ENCODE assay signal across 30 cellular contexts in genomic region chr4:107757293-107757692, GRCh38.
"Had no signal": no experiment of that assay in that cellular context is flagged by ENCODE, and none has a peak within 500 bp of the region (broad histone marks: within the 10 kb centered on the region; RNA-seq: fewer than 3 reads in every experiment).

No MANE protein-coding gene starts in this region.

- H3K27me3 Mint-ChIP-seq: brain had no signal

- H3K9me3 ChIP-seq: ascending aorta, colonic mucosa, gastrocnemius medialis, spleen, tibial nerve, uterus had no signal

- DNase-seq: activated CD4-positive, alpha-beta memory T cell treated with anti-CD3 and anti-CD28 coated beads for 36 hours; activated CD4-positive, CD25-positive, alpha-beta regulatory T cell treated with anti-CD3 and anti-CD28 coated beads, Interleukin-2, amount 50 U/mL, for 72 hours; activated CD8-positive, alpha-beta memory T cell treated with anti-CD3 and anti-CD28 coated beads, Interleukin-2, amount 50 U/mL, for 4 hours; activated gamma-delta T cell; activated naive CD4-positive, alpha-beta T cell treated with anti-CD3 and anti-CD28 coated beads, Interleukin-2, amount 10 ng/mL, durations not matched to agents 7 days and 5 days; activated naive CD8-positive, alpha-beta T cell treated with anti-CD3 and anti-CD28 coated beads, Interleukin-2, amount 10 ng/mL, durations not matched to agents 7 days and 5 days; activated T-cell treated with anti-CD3 and anti-CD28 coated beads, Interleukin-2, amount 50 U/mL, for 1 hour; cerebellar nuclear complex; colonic mucosa; dorsolateral prefrontal cortex; effector memory CD4-positive, alpha-beta T cell; gastrocnemius medialis; glutamatergic neuron; islet precursor cell; left cardiac atrium; mammary epithelial cell; posterior cingulate gyrus; right cardiac atrium; spleen; stimulated activated naive CD4-positive, alpha-beta T cell treated with Interleukin-2 at 50 U/mL for 16 hours; T1000; uterus had no signal

- H3K4me3 ChIP-seq: ascending aorta, cardiac muscle cell, colonic mucosa, dorsolateral prefrontal cortex, gastrocnemius medialis, hepatocyte, spleen, tibial nerve, uterus had no signal

- H3K36me3 Mint-ChIP-seq: activated CD4-positive, alpha-beta memory T cell treated with anti-CD3 and anti-CD28 coated beads for 36 hours; activated naive CD4-positive, alpha-beta T cell treated with anti-CD3 and anti-CD28 coated beads, Interleukin-2, amount 10 ng/mL, durations not matched to agents 7 days and 5 days; activated naive CD8-positive, alpha-beta T cell treated with anti-CD3 and anti-CD28 coated beads, Interleukin-2, amount 10 ng/mL, durations not matched to agents 7 days and 5 days; brain; naive thymus-derived CD4-positive, alpha-beta T cell had no signal

- H3K4me1 Mint-ChIP-seq: activated CD4-positive, alpha-beta T cell treated with anti-CD3 and anti-CD28 coated beads, Interleukin-2, amount 10 ng/mL, durations not matched to agents 24 days and 14 days; activated naive CD4-positive, alpha-beta T cell treated with anti-CD3 and anti-CD28 coated beads, Interleukin-2, amount 10 ng/mL, durations not matched to agents 7 days and 5 days; activated naive CD8-positive, alpha-beta T cell treated with anti-CD3 and anti-CD28 coated beads, Interleukin-2, amount 10 ng/mL, durations not matched to agents 7 days and 5 days had no signal

- H3K4me1 ChIP-seq: ascending aorta, colonic mucosa, gastrocnemius medialis, uterus had no signal

- H3K27ac Mint-ChIP-seq: activated CD4-positive, alpha-beta memory T cell treated with anti-CD3 and anti-CD28 coated beads for 36 hours; activated CD4-positive, alpha-beta T cell treated with anti-CD3 and anti-CD28 coated beads, Interleukin-2, amount 10 ng/mL, durations not matched to agents 24 days and 14 days; activated naive CD4-positive, alpha-beta T cell treated with anti-CD3 and anti-CD28 coated beads, Interleukin-2, amount 10 ng/mL, durations not matched to agents 7 days and 5 days; activated naive CD8-positive, alpha-beta T cell treated with anti-CD3 and anti-CD28 coated beads, Interleukin-2, amount 10 ng/mL, durations not matched to agents 7 days and 5 days; activated T-helper 1 cell treated with anti-CD3 and anti-CD28 coated beads, Interleukin-12 subunit alpha, Interleukin-12 subunit beta, Interleukin-2, Interleukin-4 antibody, amounts not matched to agents 30 ng/mL and 10 ng/mL and 1 ng/mL, durations not matched to agents 14 hours and 24 hours and 36 hours; brain; naive thymus-derived CD4-positive, alpha-beta T cell had no signal

- H3K27me3 ChIP-seq: ascending aorta, cardiac muscle cell, colonic mucosa, gastrocnemius medialis, hepatocyte, spleen, tibial nerve, uterus had no signal

- H3K4me3 Mint-ChIP-seq: activated CD4-positive, alpha-beta memory T cell treated with anti-CD3 and anti-CD28 coated beads for 36 hours; activated CD4-positive, alpha-beta T cell treated with anti-CD3 and anti-CD28 coated beads, Interleukin-2, amount 10 ng/mL, durations not matched to agents 24 days and 14 days; activated naive CD4-positive, alpha-beta T cell treated with anti-CD3 and anti-CD28 coated beads, Interleukin-2, amount 10 ng/mL, durations not matched to agents 7 days and 5 days; activated naive CD8-positive, alpha-beta T cell treated with anti-CD3 and anti-CD28 coated beads, Interleukin-2, amount 10 ng/mL, durations not matched to agents 7 days and 5 days; activated T-helper 1 cell treated with anti-CD3 and anti-CD28 coated beads, Interleukin-12 subunit alpha, Interleukin-12 subunit beta, Interleukin-2, Interleukin-4 antibody, amounts not matched to agents 30 ng/mL and 10 ng/mL and 1 ng/mL, durations not matched to agents 14 hours and 24 hours and 36 hours; brain; naive thymus-derived CD4-positive, alpha-beta T cell had no signal

- H3K9me3 Mint-ChIP-seq: activated CD4-positive, alpha-beta memory T cell treated with anti-CD3 and anti-CD28 coated beads for 36 hours; activated CD4-positive, alpha-beta T cell treated with anti-CD3 and anti-CD28 coated beads, Interleukin-2, amount 10 ng/mL, durations not matched to agents 24 days and 14 days; activated naive CD4-positive, alpha-beta T cell treated with anti-CD3 and anti-CD28 coated beads, Interleukin-2, amount 10 ng/mL, durations not matched to agents 7 days and 5 days; activated naive CD8-positive, alpha-beta T cell treated with anti-CD3 and anti-CD28 coated beads, Interleukin-2, amount 10 ng/mL, durations not matched to agents 7 days and 5 days; activated T-helper 1 cell treated with anti-CD3 and anti-CD28 coated beads, Interleukin-12 subunit alpha, Interleukin-12 subunit beta, Interleukin-2, Interleukin-4 antibody, amounts not matched to agents 30 ng/mL and 10 ng/mL and 1 ng/mL, durations not matched to agents 14 hours and 24 hours and 36 hours; brain; naive thymus-derived CD4-positive, alpha-beta T cell had no signal

- ATAC-seq: left cardiac atrium, right cardiac atrium had no signal

- H3K27ac ChIP-seq: ascending aorta, cardiac muscle cell, colonic mucosa, dorsolateral prefrontal cortex, gastrocnemius medialis, hepatocyte, uterus had no signal

- H3K36me3 ChIP-seq: ascending aorta, cardiac muscle cell, colonic mucosa, gastrocnemius medialis, spleen, tibial nerve, uterus had no signal
